ENCODE assay signal across 11 cellular contexts in genomic region chr12:11795910-11796459, GRCh38.
DNase-seq lines count a peak whose midpoint lies in the region; ATAC-seq and TF ChIP-seq lines count a peak whose summit lies in the region.
"Had no signal": no experiment of that assay in that cellular context is flagged by ENCODE, and none has a peak within 500 bp of the region (broad histone marks: within the 10 kb centered on the region; RNA-seq: fewer than 3 reads in every experiment).

No MANE protein-coding gene starts in this region.

- no peak overlapping the region for H3K27ac Mint-ChIP-seq in activated CD4-positive, alpha-beta T cell treated with anti-CD3 and anti-CD28 coated beads, Interleukin-2, amount 10 ng/mL, durations not matched to agents 24 days and 14 days
- H3K27ac Mint-ChIP-seq: T-helper 1 cell treated with Interleukin-12 subunit alpha and Interleukin-12 subunit beta and Interleukin-4 antibody, amounts not matched to agents 30 μg/mL and 1 μg/mL, for 36 hours had no signal

- no peaks in the 10 kb centered on the region for H3K9me3 ChIP-seq in mammary epithelial cell (replicated peaks; ENCODE audit: insufficient read depth, low read length)
- H3K9me3 ChIP-seq in mesodermal cell (ENCODE audit: control insufficient read depth, low read length), result no peaks in the 10 kb centered on the region
- H3K9me3 ChIP-seq: ovary had no signal

- H3K27me3 ChIP-seq in mammary epithelial cell (ENCODE audit: insufficient read depth, low read length), result no peaks in the 10 kb centered on the region
- H3K27me3 ChIP-seq: ovary had no signal

- BruUV-seq in mammary epithelial cell (replicated peaks; lab: Mats Ljungman, UMichigan), result no TSS peak

- in situ Hi-C loops in mammary epithelial cell (cut with MboI; ENCODE audit: low sequenced_read_pairs in 2 of 2), result no loop called here

- H2AFZ ChIP-seq in mammary epithelial cell (ENCODE audit: low read depth, low read length), result peak overlapping the region; percentile 28

- peaks cover 51% of the 10 kb centered on the region for H3K4me1 Mint-ChIP-seq in activated CD4-positive, alpha-beta T cell treated with anti-CD3 and anti-CD28 coated beads, Interleukin-2, amount 10 ng/mL, durations not matched to agents 24 days and 14 days

- H4K20me1 ChIP-seq in mammary epithelial cell (ENCODE audit: insufficient read depth, low read length), result no peaks in the 10 kb centered on the region

- H3K4me2 ChIP-seq in mammary epithelial cell (ENCODE audit: insufficient read depth, low read depth, low read length), result peak overlapping the region; percentile 71

- H3K4me3 ChIP-seq in LNCaP clone FGC (ENCODE audit: low read depth, low read length), result no peak overlapping the region
- peak overlapping the region in 1 of 3 experiments; percentile 8 for H3K4me3 ChIP-seq in mammary epithelial cell (replicated peaks in 1 of 3; ENCODE audit: insufficient read depth in 1 of 3, low read depth in 2 of 3, low read length in 3 of 3)
- no peak overlapping the region for H3K4me3 ChIP-seq in mesodermal cell (ENCODE audit: extremely low read depth, insufficient read depth, low read length, poor library complexity, severe bottlenecking)
- H3K4me3 ChIP-seq: ovary had no signal

- TF ChIP-seq CTCF in LNCaP clone FGC (IDR thresholded peaks at IDR 0.05; ENCODE audit: control insufficient read depth, extremely low read depth, insufficient read depth) (no peak), mammary epithelial cell (conservative IDR thresholded peaks at IDR 0.05 in 1 of 2, IDR thresholded peaks at IDR 0.05 in 1 of 2; ENCODE audit: extremely low read depth in 1 of 2, insufficient read depth in 1 of 2, low read depth in 1 of 2, low read length in 2 of 2) (no peak)

- peak overlapping the region; percentile 74 for H3K27ac ChIP-seq in mammary epithelial cell (ENCODE audit: insufficient read depth, low read depth, low read length)
- H3K27ac ChIP-seq in mesodermal cell (ENCODE audit: low read depth, low read length, severe bottlenecking), result peak overlapping the region; percentile 81
- H3K27ac ChIP-seq: ovary had no signal

- H3K9me3 Mint-ChIP-seq in activated CD4-positive, alpha-beta T cell treated with anti-CD3 and anti-CD28 coated beads, Interleukin-2, amount 10 ng/mL, durations not matched to agents 24 days and 14 days, result peaks cover 10% of the 10 kb centered on the region
- H3K9me3 Mint-ChIP-seq: T-helper 1 cell treated with Interleukin-12 subunit alpha and Interleukin-12 subunit beta and Interleukin-4 antibody, amounts not matched to agents 30 μg/mL and 1 μg/mL, for 36 hours had no signal

- intact Hi-C loops in mammary epithelial cell (cut with micrococcal nuclease), result loop anchor here (5.0 kb wide), 1 partner anchor 144 kb away; no protein-coding TSS in a partner anchor
- intact Hi-C loops in activated CD4-positive, alpha-beta T cell treated with anti-CD3 and anti-CD28 coated beads, Interleukin-2, amount 10 ng/mL, durations not matched to agents 24 days and 14 days (cut with micrococcal nuclease), result no loop called here

- WGBS in mammary epithelial cell (ENCODE audit: low coverage, missing lambda C conversion rate), result 0% methylated on average over 6 of the region's 6 CpGs
- 87 to 100% methylated on average over 2 to 5 of the region's 6 CpGs for WGBS in mesodermal cell (ENCODE audit: insufficient coverage in 2 of 2), 2 experiments

- dilution Hi-C loops in mammary epithelial cell (cut with HindIII; ENCODE audit: low sequenced_read_pairs), result no loop called here

- peaks cover 57% of the 10 kb centered on the region for H3K36me3 Mint-ChIP-seq in activated CD4-positive, alpha-beta T cell treated with anti-CD3 and anti-CD28 coated beads, Interleukin-2, amount 10 ng/mL, durations not matched to agents 24 days and 14 days (ENCODE audit: low read depth)

- CTCF ChIA-PET in mammary epithelial cell (lab: Charles Lee; ENCODE audit: low non-redundant PET), result interaction anchor here (0.6 kb wide), 1 partner anchor 237 kb away, joined by 3 read pairs; no protein-coding TSS in a partner anchor

- H3K36me3 ChIP-seq in mammary epithelial cell (ENCODE audit: insufficient read depth, low read length) (no peaks in the 10 kb centered on the region), mesodermal cell (ENCODE audit: control insufficient read depth, insufficient read depth, low read length) (no peaks in the 10 kb centered on the region)
- H3K36me3 ChIP-seq: ovary had no signal

- no peaks in the 10 kb centered on the region for H3K27me3 Mint-ChIP-seq in activated CD4-positive, alpha-beta T cell treated with anti-CD3 and anti-CD28 coated beads, Interleukin-2, amount 10 ng/mL, durations not matched to agents 24 days and 14 days

- H3K4me3 Mint-ChIP-seq in activated CD4-positive, alpha-beta T cell treated with anti-CD3 and anti-CD28 coated beads, Interleukin-2, amount 10 ng/mL, durations not matched to agents 24 days and 14 days, result no peak overlapping the region
- H3K4me3 Mint-ChIP-seq: T-helper 1 cell treated with Interleukin-12 subunit alpha and Interleukin-12 subunit beta and Interleukin-4 antibody, amounts not matched to agents 30 μg/mL and 1 μg/mL, for 36 hours had no signal

- no peak for ATAC-seq in HG02798 (IDR thresholded peaks at IDR 0.05; ENCODE audit: poor library complexity, unreplicated experiment)

- peak overlapping the region; percentile 37 for H3K9ac ChIP-seq in mammary epithelial cell (ENCODE audit: insufficient read depth, low read length)

- DNase-seq in AG08396 (ENCODE audit: low spot score) (peak; percentile 32), LNCaP clone FGC (ENCODE audit: low read depth) (peak; percentile 32), mammary epithelial cell (peak; percentile 93), AML-193 (lab: John Stamatoyannopoulos, UW) (no peak)
- DNase-seq in activated CD4-positive, alpha-beta T cell treated with anti-CD3 and anti-CD28 coated beads, Interleukin-2, amount 10 ng/mL, durations not matched to agents 24 days and 14 days, result no peak
- no peak for DNase-seq in activated CD4-positive, alpha-beta T cell treated with anti-CD3 and anti-CD28 coated beads for 4 hours
- DNase-seq: DMS 273 treated with DMSO at 0.1 percent for 48 hours, ovary had no signal

- H3K79me2 ChIP-seq in mammary epithelial cell (ENCODE audit: insufficient read depth, low read length), result peaks cover 52% of the 10 kb centered on the region

- H3K4me1 ChIP-seq in mammary epithelial cell (ENCODE audit: insufficient read depth, low read length) (peaks cover 46% of the 10 kb centered on the region), mesodermal cell (ENCODE audit: control insufficient read depth, insufficient read depth, low read length, poor library complexity, severe bottlenecking) (peaks cover 62% of the 10 kb centered on the region)

Comparison
In these comparisons a context has a peak if more than half of its experiments do, and no peak if none do; other contexts are left out.
1. DNase-seq: peak in AG08396 (single experiment), LNCaP clone FGC (single experiment) and mammary epithelial cell (single experiment); none in activated CD4-positive, alpha-beta T cell treated with anti-CD3 and anti-CD28 coated beads, Interleukin-2, amount 10 ng/mL, durations not matched to agents 24 days and 14 days (single experiment), AML-193 (0 of 2) and activated CD4-positive, alpha-beta T cell treated with anti-CD3 and anti-CD28 coated beads for 4 hours (0 of 2).